ENCODE assay signal across 1 cellular context in genomic region chr16:26220894-26221293, GRCh38.
A peak's percentile ranks its signal among the peaks of the same experiment; 100 is the strongest.
TF ChIP-seq lines count a peak whose summit lies in the region.

No MANE protein-coding gene starts in this region.

TF ChIP-seq in H1, 55 proteins besides CTCF, POLR2A, EP300 and RAD21:
- TF ChIP-seq JUN (IDR thresholded peaks at IDR 0.05; ENCODE audit: low read depth, low read length) (peak; percentile 95), CHD2 (IDR thresholded peaks at IDR 0.05; ENCODE audit: low read length) (0 out of 2 replicates have a peak, but pooled peaks have one; percentile 28), ATF2 (IDR thresholded peaks at IDR 0.05; ENCODE audit: low read length) (no peak), MAFK (IDR thresholded peaks at IDR 0.05; ENCODE audit: low read depth, low read length) (0 out of 2 replicates have a peak, but pooled peaks have one; percentile 9), SP4 (IDR thresholded peaks at IDR 0.05; ENCODE audit: low read length) (no peak), BCL11A (IDR thresholded peaks at IDR 0.05; ENCODE audit: low read depth in 2 of 2, low read length in 2 of 2) (peak in 1 of 2 experiments; percentile 43), MAX (IDR thresholded peaks at IDR 0.05) (no peak), JUND (IDR thresholded peaks at IDR 0.05; ENCODE audit: low read length) (peak; percentile 95), RNF2 (IDR thresholded peaks at IDR 0.05; ENCODE audit: borderline replicate concordance, low read depth, low read length, missing control alignments, poor library complexity, severe bottlenecking) (no peak), ZNF274 (IDR thresholded peaks at IDR 0.05; ENCODE audit: borderline replicate concordance, extremely low read depth, low read length) (no peak), TAF7 (optimal IDR thresholded peaks at IDR 0.05; ENCODE audit: borderline replicate concordance, low read depth, low read length) (no peak), CREB1 (IDR thresholded peaks at IDR 0.05) (no peak)
